ENCODE assay signal across 1 cellular context in genomic region chr6:166673309-166673708, GRCh38.
TF ChIP-seq lines count a peak whose summit lies in the region.

No MANE protein-coding gene starts in this region.

TF ChIP-seq in H1, 55 proteins besides CTCF, POLR2A, EP300 and RAD21 (continued from another document):
- TF ChIP-seq E2F6 (IDR thresholded peaks at IDR 0.05), result no peak
- TF ChIP-seq SUZ12 (IDR thresholded peaks at IDR 0.05; ENCODE audit: low read length), result no peak
